In genomic region chr18:34661464-34662087, GRCh38 we compare ENCODE assay signal across 8 cellular contexts. TPM values are rescaled to one million over a fixed set of nuclear protein-coding genes. Genes with fewer than 3 reads are reported as not detected.
DNase-seq lines count a peak whose midpoint lies in the region; ATAC-seq, FAIRE-seq and TF ChIP-seq lines count a peak whose summit lies in the region.

No MANE protein-coding gene starts in this region.

- TF ChIP-seq RAD21 in A549 (conservative IDR thresholded peaks at IDR 0.05 in 1 of 2, IDR thresholded peaks at IDR 0.05 in 1 of 2), result peak; percentile 46 to 50

- intact Hi-C loops in heart right ventricle (cut with DNase I) (loop anchor here in 7 of 10 donors (1.0 to 10.0 kb wide), 6 partner anchors 63 to 169 kb away; no protein-coding TSS in a partner anchor), sciatic nerve (cut with DNase I) (no loop called here)

- H3K4me2 ChIP-seq in A549, result no peak overlapping the region

- no peaks in the 10 kb centered on the region for H3K27me3 ChIP-seq in heart right ventricle

- DNase-seq in A549 (ENCODE audit: low read depth in 1 of 2, low spot score in 1 of 2), result peak; percentile 25 to 29
- DNase-seq in NCI-H1048 (lab: John Stamatoyannopoulos, UW), result peak; percentile 1
- DNase-seq in heart right ventricle, result no peak
- no peak for DNase-seq in sciatic nerve (ENCODE audit: low spot score)
- no peak for DNase-seq in T1000 (lab: John Stamatoyannopoulos, UW)

- H3K9me3 ChIP-seq in A549 (no peaks in the 10 kb centered on the region), heart right ventricle (no peaks in the 10 kb centered on the region)

- H3K4me1 ChIP-seq in A549 (peaks cover 4% of the 10 kb centered on the region; the same call in 2 of the 3 replicates), heart right ventricle (peaks cover 2 to 49% (median 28%) of the 10 kb centered on the region in 9 donors)

- no peak overlapping the region for H3K4me3 ChIP-seq in A549
- H3K4me3 ChIP-seq in heart right ventricle, result no peak overlapping the region

- no peak overlapping the region for H3K27ac ChIP-seq in A549
- no peak overlapping the region for H3K27ac ChIP-seq in VCaP
- H3K27ac ChIP-seq in heart right ventricle, result peak overlapping the region in 5 of 10 donors; percentile 86 to 92 (median 87)

- POLR2A ChIA-PET in A549 (lab: Yijun Ruan, JAX), result no interaction called here

- no peak for TF ChIP-seq EP300 in A549 (IDR thresholded peaks at IDR 0.05)

- TF ChIP-seq CTCF in A549 (IDR thresholded peaks at IDR 0.05) (peak; percentile 60), GM12872 (IDR thresholded peaks at IDR 0.05; ENCODE audit: insufficient read depth, low read depth, low read length) (peak; percentile 81), VCaP (conservative IDR thresholded peaks at IDR 0.05) (peak; percentile 91), heart right ventricle (IDR thresholded peaks at IDR 0.05) (peak; percentile 68 to 82 (median 77))

- CTCF ChIA-PET in A549 (lab: Yijun Ruan, JAX), result interaction anchor here (0.6 to 3.8 kb wide), 23 partner anchors 8 to 318 kb away, joined by 3 to 48 read pairs (median 5); no protein-coding TSS in a partner anchor

- peak; percentile 74 to 81 for ATAC-seq in A549
- peak; percentile 78 for ATAC-seq in HG02588 (IDR thresholded peaks at IDR 0.05; ENCODE audit: unreplicated experiment)
- ATAC-seq in heart right ventricle, result peak in 7 of 8 donors; percentile 41 to 66 (median 55)
- peak; percentile 50 for ATAC-seq in sciatic nerve

- WGBS in A549 (ENCODE audit: missing lambda C conversion rate), result 20% methylated on average over 4 of the region's 4 CpGs
- 52 to 54% methylated on average over 4 of the region's 4 CpGs for WGBS in heart right ventricle, 2 donors

- FAIRE-seq in A549 (lab: Jason Lieb, UNC), result no peak

- H3K36me3 ChIP-seq in heart right ventricle, result no peaks in the 10 kb centered on the region

- TF ChIP-seq POLR2A in A549 (IDR thresholded peaks at IDR 0.05; ENCODE audit: low read length), result no peak

TF ChIP-seq in A549, 52 proteins besides CTCF, POLR2A, EP300 and RAD21:
- TF ChIP-seq PHF8 (IDR thresholded peaks at IDR 0.05; ENCODE audit: borderline replicate concordance, low read depth), result no peak
- TF ChIP-seq EHF (CRISPR knock-in tag; IDR thresholded peaks at IDR 0.05), result no peak
- TF ChIP-seq, protein P1, sequence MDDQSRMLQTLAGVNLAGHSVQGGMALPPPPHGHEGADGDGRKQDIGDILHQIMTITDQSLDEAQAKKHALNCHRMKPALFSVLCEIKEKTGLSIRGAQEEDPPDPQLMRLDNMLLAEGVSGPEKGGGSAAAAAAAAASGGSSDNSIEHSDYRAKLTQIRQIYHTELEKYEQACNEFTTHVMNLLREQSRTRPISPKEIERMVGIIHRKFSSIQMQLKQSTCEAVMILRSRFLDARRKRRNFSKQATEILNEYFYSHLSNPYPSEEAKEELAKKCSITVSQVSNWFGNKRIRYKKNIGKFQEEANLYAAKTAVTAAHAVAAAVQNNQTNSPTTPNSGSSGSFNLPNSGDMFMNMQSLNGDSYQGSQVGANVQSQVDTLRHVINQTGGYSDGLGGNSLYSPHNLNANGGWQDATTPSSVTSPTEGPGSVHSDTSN (IDR thresholded peaks at IDR 0.05), result no peak
- no peak for TF ChIP-seq MAFK (IDR thresholded peaks at IDR 0.05; ENCODE audit: partially characterized antibody)
- TF ChIP-seq FOXS1 (CRISPR knock-in tag; IDR thresholded peaks at IDR 0.05), result no peak
- peak; percentile 56 for TF ChIP-seq SMC3 (IDR thresholded peaks at IDR 0.05)
- TF ChIP-seq MYC (IDR thresholded peaks at IDR 0.05; ENCODE audit: borderline replicate concordance, low read length), result no peak

RNA-seq across cellular contexts. Expression of gene DTNA, which starts 48.5 kb away (rescaled TPM):
- polyA plus RNA-seq in A549 (2011; rRNA removed) (0.12 and 0.41 TPM in 2 replicates), A549 (2017; fragmentation: RNase III; extraction: RNeasy Plus Mini Kit Qiagen cat#74134 plus additional on column Dnase treatment) (0.12 TPM in 1 of 3 replicates, not detected in the others), heart right ventricle (10 to 100 TPM; 65.4 to 80.2 TPM)
- polyA plus RNA-seq in A549 (2012; cell fraction: cytosol; rRNA removed), result 0.04 and 0.09 TPM in 2 replicates
- 0.17 TPM in 1 of 2 replicates, not detected in the other for polyA plus RNA-seq in A549 (2012; cell fraction: nucleus; rRNA removed)
- 0.73 and 1.2 TPM in 2 replicates for polyA minus RNA-seq in A549 (2011; rRNA and poly(A)+ RNA removed)
- total RNA-seq in heart right ventricle (100 to 1,000 TPM; 161 to 198 (median 186) TPM), sciatic nerve (81.8 TPM)

Comparison
In these comparisons a context has a peak if more than half of its experiments do, and no peak if none do; other contexts are left out.
1. DNase-seq: peak in A549 (2 of 2) and NCI-H1048 (single experiment); none in heart right ventricle (0 of 2), sciatic nerve (single experiment) and T1000 (single experiment).
2. Peak in every context shown above with its lines, with median percentiles within 50 percentile points of each other: ATAC-seq and CTCF ChIP-seq.